Comparison of ENCODE assay signal across 8 cellular contexts in the genomic region with DNA sequence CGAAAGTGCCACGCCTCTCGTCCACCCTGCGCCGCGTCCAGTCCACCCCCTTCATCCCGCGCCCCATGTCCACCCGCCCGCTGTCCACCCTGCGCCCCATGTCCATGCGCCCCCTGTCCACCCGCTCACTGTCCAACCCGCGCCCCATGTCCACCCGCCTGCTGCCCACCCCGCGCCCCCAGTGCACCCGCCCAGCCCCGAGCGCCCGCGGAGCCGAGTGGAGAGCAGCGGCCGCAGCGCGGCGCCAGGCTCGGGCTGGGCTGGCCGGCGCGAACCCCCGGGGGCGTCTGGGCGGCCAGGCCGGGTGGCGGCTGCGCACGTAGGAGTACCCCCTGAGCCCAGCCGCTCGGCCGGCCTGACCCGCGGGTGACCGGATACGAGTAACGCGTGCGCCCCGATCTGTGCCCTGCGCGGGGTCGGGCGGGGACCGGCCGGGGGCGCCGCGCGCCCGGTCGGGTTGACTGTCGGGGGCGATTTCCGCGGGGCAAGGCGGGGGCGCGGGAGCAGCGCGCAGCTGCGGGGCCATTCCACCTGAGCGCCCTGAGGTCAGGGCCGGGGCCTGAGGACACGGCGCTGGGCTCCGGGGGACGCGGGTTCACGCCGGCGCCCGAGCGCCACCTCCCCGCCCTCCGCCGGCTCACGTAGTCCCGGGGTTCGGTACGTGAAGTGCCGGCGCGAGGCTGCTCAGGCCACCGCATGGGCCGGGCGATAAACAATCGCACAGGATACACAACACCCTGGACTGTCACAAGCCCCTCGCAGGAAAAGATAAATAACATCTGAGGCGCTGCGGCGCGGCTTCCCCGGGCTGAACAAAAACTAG. TPM values are rescaled to one million over a fixed set of nuclear protein-coding genes. Genes with fewer than 3 reads are reported as not detected.
A peak's percentile ranks its signal among the peaks of the same experiment; 100 is the strongest.
DNase-seq lines count a peak whose midpoint lies in the region; ATAC-seq and TF ChIP-seq lines count a peak whose summit lies in the region.

No MANE protein-coding gene starts in this region.

- H3K36me3 ChIP-seq in CD8-positive, alpha-beta memory T cell (ENCODE audit: insufficient read depth, low read length) = no peaks in the 10 kb centered on the region
- H3K36me3 ChIP-seq in HUES64 (ENCODE audit: insufficient read depth, low read length) = no peaks in the 10 kb centered on the region
- no peaks in the 10 kb centered on the region for H3K36me3 ChIP-seq in endodermal cell (ENCODE audit: control insufficient read depth, insufficient read depth, low read length)

- POLR2A ChIA-PET in CD8-positive, alpha-beta memory T cell (lab: Charles Lee) = no interaction called here

- CTCF ChIA-PET in CD8-positive, alpha-beta memory T cell (lab: Charles Lee) = no interaction called here

- H3K27ac ChIP-seq in CD8-positive, alpha-beta memory T cell (ENCODE audit: low read depth, low read length) = peak overlapping the region; percentile 51
- H3K27ac ChIP-seq in HUES64 (ENCODE audit: low read depth, low read length) = no peak overlapping the region
- H3K27ac ChIP-seq in endodermal cell (ENCODE audit: low read depth, low read length) = no peak overlapping the region

- H3K4me3 ChIP-seq in CD8-positive, alpha-beta memory T cell (ENCODE audit: low read length) = no peak overlapping the region
- H3K4me3 ChIP-seq in HUES64 (ENCODE audit: low read length) (peak overlapping the region; percentile 62), endodermal cell (ENCODE audit: low read length) (peak overlapping the region; percentile 82)

- no peaks in the 10 kb centered on the region for H3K9me3 Mint-ChIP-seq in CD8-positive, alpha-beta memory T cell
- peaks cover 21% of the 10 kb centered on the region for H3K9me3 Mint-ChIP-seq in endodermal cell

- no peaks in the 10 kb centered on the region for H3K4me1 Mint-ChIP-seq in CD8-positive, alpha-beta memory T cell
- peaks cover 18% of the 10 kb centered on the region for H3K4me1 Mint-ChIP-seq in endodermal cell

- H3K27me3 ChIP-seq in CD8-positive, alpha-beta memory T cell (ENCODE audit: insufficient read depth, low read length, poor library complexity, severe bottlenecking) = peaks cover 12% of the 10 kb centered on the region
- peaks cover 40% of the 10 kb centered on the region for H3K27me3 ChIP-seq in HUES64 (ENCODE audit: insufficient read depth, low read length)
- peaks cover 22% of the 10 kb centered on the region for H3K27me3 ChIP-seq in endodermal cell (ENCODE audit: control insufficient read depth, insufficient read depth, low read length, poor library complexity, severe bottlenecking)

- under 1% methylated on average over 105 of the region's 105 CpGs for whole genome bisulfite sequencing in HUES64
- WGBS in endodermal cell (ENCODE audit: insufficient coverage in 1 of 2, insufficient read length in 1 of 2), 2 experiments = 0 to 1% methylated on average over 5 to 105 of the region's 105 CpGs

- peaks cover 26 to 51% of the 10 kb centered on the region in 2 donors for H3K27me3 Mint-ChIP-seq in CD8-positive, alpha-beta memory T cell
- peaks cover 41% of the 10 kb centered on the region for H3K27me3 Mint-ChIP-seq in endodermal cell (ENCODE audit: insufficient read depth)

- H3K4me3 Mint-ChIP-seq in CD8-positive, alpha-beta memory T cell = peak overlapping the region in 2 of 7 donors; percentile 17 to 44
- no peak overlapping the region for H3K4me3 Mint-ChIP-seq in endodermal cell

- peaks cover 13% of the 10 kb centered on the region for H3K4me1 ChIP-seq in CD8-positive, alpha-beta memory T cell (ENCODE audit: insufficient read depth, low read length)
- H3K4me1 ChIP-seq in HUES64 (ENCODE audit: insufficient read depth, low read length) (peaks cover 29% of the 10 kb centered on the region), endodermal cell (ENCODE audit: control insufficient read depth, insufficient read depth, low read length) (no peaks in the 10 kb centered on the region)

- H3K27ac Mint-ChIP-seq in CD8-positive, alpha-beta memory T cell = no peak overlapping the region
- peak overlapping the region; percentile 48 for H3K27ac Mint-ChIP-seq in endodermal cell

- no peak for ATAC-seq in HG03457 (IDR thresholded peaks at IDR 0.05; ENCODE audit: unreplicated experiment)

- TF ChIP-seq CTCF in endodermal cell (conservative IDR thresholded peaks at IDR 0.05) = no peak

- H3K9ac ChIP-seq in HUES64 (ENCODE audit: low read depth, low read length) = peak overlapping the region; percentile 59
- no peak overlapping the region for H3K9ac ChIP-seq in endodermal cell (ENCODE audit: extremely low read depth, low read length, poor library complexity, severe bottlenecking)

- peak in 1 of 5 donors; percentile 7 for DNase-seq in CD8-positive, alpha-beta memory T cell
- peak; percentile 74 for DNase-seq in endodermal cell
- DNase-seq in mucosa of gallbladder (ENCODE audit: low spot score) = peak; percentile 14
- DNase-seq in SK-N-DZ (ENCODE audit: low spot score) = no peak
- DNase-seq in cortex of kidney (lab: John Stamatoyannopoulos, UW) = no peak
- DNase-seq in RKO (ENCODE audit: low spot score) = no peak

- H3K36me3 Mint-ChIP-seq in CD8-positive, alpha-beta memory T cell = no peaks in the 10 kb centered on the region
- H3K36me3 Mint-ChIP-seq in endodermal cell (ENCODE audit: low read depth) = no peaks in the 10 kb centered on the region

- H3K9me3 ChIP-seq in CD8-positive, alpha-beta memory T cell (ENCODE audit: low read length) = no peaks in the 10 kb centered on the region
- peaks cover 3% of the 10 kb centered on the region; the same call in 1 of the 2 replicates for H3K9me3 ChIP-seq in HUES64 (ENCODE audit: insufficient read depth, low read depth, low read length)
- peaks cover 17% of the 10 kb centered on the region for H3K9me3 ChIP-seq in endodermal cell (ENCODE audit: control insufficient read depth, low read length)

RNA-seq across cellular contexts. Expression of a gene that starts 37.5 kb away (rescaled TPM):
- total RNA-seq in CD8-positive, alpha-beta memory T cell = 1 to 10 TPM; 2.4 to 2.7 TPM
- not detected for polyA plus RNA-seq in CD8-positive, alpha-beta memory T cell
- polyA plus RNA-seq in HUES64 (2013, experiment 1 of 2) = 40.7 TPM
- polyA plus RNA-seq in HUES64 (2013, experiment 2 of 2) = 34.1 TPM
- total RNA-seq in endodermal cell = 10 to 100 TPM in 1 of 2 donors, 1 to 10 TPM in 1; 3.2 to 10.3 TPM
- 8.0 TPM for polyA plus RNA-seq in endodermal cell (2013, experiment 1 of 2)
- 5.1 TPM for polyA plus RNA-seq in endodermal cell (2013, experiment 2 of 2)
- total RNA-seq in mucosa of gallbladder = 23.6 TPM
- not detected in 2 replicates for polyA plus RNA-seq in SK-N-DZ (2014; cell fraction: cytosol; rRNA removed)
- polyA plus RNA-seq in SK-N-DZ (2014; cell fraction: nucleus; rRNA removed) = not detected in 2 replicates

Comparison
In these comparisons a context has a peak if more than half of its experiments do, and no peak if none do; other contexts are left out.
1. DNase-seq: peak in endodermal cell (single experiment) and mucosa of gallbladder (single experiment); none in SK-N-DZ (single experiment), cortex of kidney (single experiment) and RKO (single experiment).